ENCODE assay signal across 2 cellular contexts in genomic region chr19:18364826-18365528, GRCh38.
TF ChIP-seq lines count a peak whose summit lies in the region.

No MANE protein-coding gene starts in this region.

TF ChIP-seq in IMR-90, 13 proteins besides CTCF, POLR2A, EP300 and RAD21:
- peak; percentile 52; the same call in 1 of the 2 replicates for TF ChIP-seq MAZ (IDR thresholded peaks at IDR 0.05; ENCODE audit: borderline replicate concordance, low read depth, low read length)
- TF ChIP-seq CEBPB (IDR thresholded peaks at IDR 0.05; ENCODE audit: low read depth, low read length) = peak; percentile 97
- TF ChIP-seq FOS (IDR thresholded peaks at IDR 0.05; ENCODE audit: low read depth, low read length) = peak; percentile 15; the same call in 1 of the 2 replicates
- no peak for TF ChIP-seq RFX5 (IDR thresholded peaks at IDR 0.05; ENCODE audit: low read depth, low read length)
- TF ChIP-seq, protein P1, sequence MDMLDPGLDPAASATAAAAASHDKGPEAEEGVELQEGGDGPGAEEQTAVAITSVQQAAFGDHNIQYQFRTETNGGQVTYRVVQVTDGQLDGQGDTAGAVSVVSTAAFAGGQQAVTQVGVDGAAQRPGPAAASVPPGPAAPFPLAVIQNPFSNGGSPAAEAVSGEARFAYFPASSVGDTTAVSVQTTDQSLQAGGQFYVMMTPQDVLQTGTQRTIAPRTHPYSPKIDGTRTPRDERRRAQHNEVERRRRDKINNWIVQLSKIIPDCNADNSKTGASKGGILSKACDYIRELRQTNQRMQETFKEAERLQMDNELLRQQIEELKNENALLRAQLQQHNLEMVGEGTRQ (IDR thresholded peaks at IDR 0.05; ENCODE audit: low read depth, low read length) = no peak
- TF ChIP-seq BHLHE40 (IDR thresholded peaks at IDR 0.05; ENCODE audit: low read depth, low read length) = peak; percentile 94
- no peak for TF ChIP-seq MAFK (IDR thresholded peaks at IDR 0.05; ENCODE audit: low read depth, low read length)
- TF ChIP-seq RCOR1 (IDR thresholded peaks at IDR 0.05; ENCODE audit: insufficient replicate concordance, low read length) = peak; percentile 11
- no peak for TF ChIP-seq MXI1 (IDR thresholded peaks at IDR 0.05; ENCODE audit: borderline replicate concordance, low read depth, low read length)

TF ChIP-seq in SK-N-SH, 30 proteins besides CTCF, POLR2A, EP300 and RAD21:
- TF ChIP-seq JUND (IDR thresholded peaks at IDR 0.05) = peak; percentile 78; the same call in 1 of the 2 replicates
- TF ChIP-seq NRF1 (IDR thresholded peaks at IDR 0.05; ENCODE audit: low read depth, low read length) = no peak
- no peak for TF ChIP-seq FOXM1 (IDR thresholded peaks at IDR 0.05; ENCODE audit: low read depth)
- peak; percentile 40; the same call in 1 of the 2 replicates for TF ChIP-seq POLR2AphosphoS5 (IDR thresholded peaks at IDR 0.05; ENCODE audit: low read depth, low read length)
- TF ChIP-seq MEF2A (IDR thresholded peaks at IDR 0.05; ENCODE audit: borderline replicate concordance, low read depth) = 0 out of 2 replicates have a peak, but pooled peaks have one; percentile 58
- TF ChIP-seq ELF1 (IDR thresholded peaks at IDR 0.05) = peak; percentile 79
- TF ChIP-seq, protein P2, sequence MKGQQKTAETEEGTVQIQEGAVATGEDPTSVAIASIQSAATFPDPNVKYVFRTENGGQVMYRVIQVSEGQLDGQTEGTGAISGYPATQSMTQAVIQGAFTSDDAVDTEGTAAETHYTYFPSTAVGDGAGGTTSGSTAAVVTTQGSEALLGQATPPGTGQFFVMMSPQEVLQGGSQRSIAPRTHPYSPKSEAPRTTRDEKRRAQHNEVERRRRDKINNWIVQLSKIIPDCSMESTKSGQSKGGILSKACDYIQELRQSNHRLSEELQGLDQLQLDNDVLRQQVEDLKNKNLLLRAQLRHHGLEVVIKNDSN (IDR thresholded peaks at IDR 0.05; ENCODE audit: borderline replicate concordance, low read depth) = peak; percentile 33; the same call in 1 of the 2 replicates
- TF ChIP-seq TEAD4 (IDR thresholded peaks at IDR 0.05; ENCODE audit: borderline replicate concordance, insufficient read depth) = 0 out of 2 replicates have a peak, but pooled peaks have one; percentile 68
- TF ChIP-seq MXI1 (IDR thresholded peaks at IDR 0.05; ENCODE audit: low read depth, low read length) = peak; percentile 53; the same call in 1 of the 2 replicates
- TF ChIP-seq SIN3A (IDR thresholded peaks at IDR 0.05; ENCODE audit: borderline replicate concordance, low read depth, low read length) = peak; percentile 66; the same call in 1 of the 2 replicates
- TF ChIP-seq SMC3 (IDR thresholded peaks at IDR 0.05; ENCODE audit: low read depth, low read length) = no peak
- TF ChIP-seq RCOR1 (IDR thresholded peaks at IDR 0.05; ENCODE audit: low read length) = peak; percentile 92
- peak; percentile 87 for TF ChIP-seq CHD2 (IDR thresholded peaks at IDR 0.05; ENCODE audit: low read length, partially characterized antibody)
- no peak for TF ChIP-seq EZH2phosphoT487 (IDR thresholded peaks at IDR 0.05; ENCODE audit: borderline replicate concordance, low read depth)
- peak; percentile 80 for TF ChIP-seq TCF12 (IDR thresholded peaks at IDR 0.05)
- TF ChIP-seq, protein P3, sequence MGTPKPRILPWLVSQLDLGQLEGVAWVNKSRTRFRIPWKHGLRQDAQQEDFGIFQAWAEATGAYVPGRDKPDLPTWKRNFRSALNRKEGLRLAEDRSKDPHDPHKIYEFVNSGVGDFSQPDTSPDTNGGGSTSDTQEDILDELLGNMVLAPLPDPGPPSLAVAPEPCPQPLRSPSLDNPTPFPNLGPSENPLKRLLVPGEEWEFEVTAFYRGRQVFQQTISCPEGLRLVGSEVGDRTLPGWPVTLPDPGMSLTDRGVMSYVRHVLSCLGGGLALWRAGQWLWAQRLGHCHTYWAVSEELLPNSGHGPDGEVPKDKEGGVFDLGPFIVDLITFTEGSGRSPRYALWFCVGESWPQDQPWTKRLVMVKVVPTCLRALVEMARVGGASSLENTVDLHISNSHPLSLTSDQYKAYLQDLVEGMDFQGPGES (IDR thresholded peaks at IDR 0.05; ENCODE audit: low read depth, low read length) = no peak
- no peak; the same call in 1 of the 2 replicates for TF ChIP-seq FOSL2 (IDR thresholded peaks at IDR 0.05; ENCODE audit: borderline replicate concordance, low read depth)
- peak; percentile 97 for TF ChIP-seq NFIC (IDR thresholded peaks at IDR 0.05; ENCODE audit: borderline replicate concordance)
- TF ChIP-seq REST (IDR thresholded peaks at IDR 0.05; ENCODE audit: low read depth, low read length) = no peak
- TF ChIP-seq FOXJ3 (CRISPR knock-in tag; IDR thresholded peaks at IDR 0.05) = no peak
- TF ChIP-seq, protein P1 (IDR thresholded peaks at IDR 0.05; ENCODE audit: borderline replicate concordance, low read depth, low read length) = no peak
- TF ChIP-seq RXRA (IDR thresholded peaks at IDR 0.05; ENCODE audit: borderline replicate concordance, low read depth) = peak; percentile 93; the same call in 1 of the 2 replicates
- TF ChIP-seq RFX5 (IDR thresholded peaks at IDR 0.05; ENCODE audit: low read length) = peak; percentile 24; the same call in 1 of the 2 replicates
- TF ChIP-seq YY1 (IDR thresholded peaks at IDR 0.05; ENCODE audit: low read depth) = no peak
- TF ChIP-seq, protein P4, sequence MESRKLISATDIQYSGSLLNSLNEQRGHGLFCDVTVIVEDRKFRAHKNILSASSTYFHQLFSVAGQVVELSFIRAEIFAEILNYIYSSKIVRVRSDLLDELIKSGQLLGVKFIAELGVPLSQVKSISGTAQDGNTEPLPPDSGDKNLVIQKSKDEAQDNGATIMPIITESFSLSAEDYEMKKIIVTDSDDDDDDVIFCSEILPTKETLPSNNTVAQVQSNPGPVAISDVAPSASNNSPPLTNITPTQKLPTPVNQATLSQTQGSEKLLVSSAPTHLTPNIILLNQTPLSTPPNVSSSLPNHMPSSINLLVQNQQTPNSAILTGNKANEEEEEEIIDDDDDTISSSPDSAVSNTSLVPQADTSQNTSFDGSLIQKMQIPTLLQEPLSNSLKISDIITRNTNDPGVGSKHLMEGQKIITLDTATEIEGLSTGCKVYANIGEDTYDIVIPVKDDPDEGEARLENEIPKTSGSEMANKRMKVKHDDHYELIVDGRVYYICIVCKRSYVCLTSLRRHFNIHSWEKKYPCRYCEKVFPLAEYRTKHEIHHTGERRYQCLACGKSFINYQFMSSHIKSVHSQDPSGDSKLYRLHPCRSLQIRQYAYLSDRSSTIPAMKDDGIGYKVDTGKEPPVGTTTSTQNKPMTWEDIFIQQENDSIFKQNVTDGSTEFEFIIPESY (IDR thresholded peaks at IDR 0.05; ENCODE audit: borderline replicate concordance, low read depth) = peak; percentile 71; the same call in 1 of the 2 replicates
- peak; percentile 50 for TF ChIP-seq PBX3 (IDR thresholded peaks at IDR 0.05)
- peak; percentile 80 for TF ChIP-seq GATA2 (CRISPR knock-in tag; IDR thresholded peaks at IDR 0.05)
- TF ChIP-seq GABPA (IDR thresholded peaks at IDR 0.05; ENCODE audit: low read depth) = peak; percentile 61; the same call in 1 of the 2 replicates
- TF ChIP-seq, protein P5, sequence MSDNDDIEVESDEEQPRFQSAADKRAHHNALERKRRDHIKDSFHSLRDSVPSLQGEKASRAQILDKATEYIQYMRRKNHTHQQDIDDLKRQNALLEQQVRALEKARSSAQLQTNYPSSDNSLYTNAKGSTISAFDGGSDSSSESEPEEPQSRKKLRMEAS (IDR thresholded peaks at IDR 0.05; ENCODE audit: low read depth) = peak; percentile 85
- TF ChIP-seq TAF1 (IDR thresholded peaks at IDR 0.05; ENCODE audit: borderline replicate concordance, low read depth, low read length) = peak; percentile 51; the same call in 1 of the 2 replicates
